Comparison of ENCODE assay signal across 19 cellular contexts in the genomic region with DNA sequence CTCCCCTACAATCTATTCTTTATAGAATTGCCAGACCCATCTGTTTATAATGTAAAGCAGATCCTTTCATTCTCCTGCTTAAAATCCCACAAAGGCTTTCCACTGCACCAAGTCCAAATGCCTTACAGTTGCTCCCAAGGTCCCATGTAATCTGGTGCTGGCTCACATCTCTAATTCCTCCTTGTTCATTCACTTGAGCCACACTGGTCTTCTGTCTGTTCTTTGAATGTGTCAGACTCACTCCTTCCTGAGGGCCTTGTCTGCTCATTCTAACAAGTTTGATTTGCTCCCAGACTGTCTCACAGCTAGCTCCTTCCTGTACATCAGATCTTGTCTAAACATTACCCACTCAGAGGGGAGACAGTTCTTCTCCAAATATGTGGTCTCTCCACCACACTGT.
"Had no signal": no experiment of that assay in that cellular context is flagged by ENCODE, and none has a peak within 500 bp of the region (broad histone marks: within the 10 kb centered on the region; RNA-seq: fewer than 3 reads in every experiment).

No MANE protein-coding gene starts in this region.

- H3K36me3 ChIP-seq: cardiac muscle cell, vagina had no signal

- H3K27me3 ChIP-seq: cardiac muscle cell, tibial nerve, vagina had no signal

- FAIRE-seq: TTC549 had no signal

- H3K4me3 ChIP-seq: cardiac muscle cell, tibial nerve, vagina had no signal

- DNase-seq: activated B cell treated with CpG ODN at 0.5 μM for 24 hours; activated CD4-positive, alpha-beta T cell treated with anti-CD3 and anti-CD28 coated beads, Interleukin-2, amount 10 ng/mL, durations not matched to agents 24 days and 14 days; activated gamma-delta T cell treated with Interleukin-2 at 50 U/mL for 16 hours; activated naive CD8-positive, alpha-beta T cell treated with anti-CD3 and anti-CD28 coated beads for 36 hours; anterior cingulate cortex; endodermal cell; hypothalamus; mesendoderm; posterior cingulate gyrus; stimulated activated CD4-positive, alpha-beta T cell treated with anti-CD3 and anti-CD28 coated beads, Interleukin-15, amount 100 ng/mL, for 24 hours; stimulated activated CD4-positive, alpha-beta T cell treated with anti-CD3 and anti-CD28 coated beads, Interleukin-4, amount 100 ng/mL, for 1 hour; stimulated activated naive CD4-positive, alpha-beta T cell treated with Interleukin-2 at 50 U/mL for 16 hours; substantia nigra; T-helper 17 cell had no signal

- ATAC-seq: natural killer cell treated with Interleukin-12 subunit alpha and Interleukin-12 subunit beta and Interleukin-15 and Interleukin-18, amount 100 ng/mL, for 72 hours; T-helper 17 cell had no signal
